In genomic region chr7:1474736-1475135, GRCh38 we compare ENCODE assay signal across 17 cellular contexts. TPM values are rescaled to one million over a fixed set of nuclear protein-coding genes. Genes with fewer than 3 reads are reported as not detected.
DNase-seq lines count a peak whose midpoint lies in the region; ATAC-seq, FAIRE-seq and TF ChIP-seq lines count a peak whose summit lies in the region.
"Had no signal": no experiment of that assay in that cellular context is flagged by ENCODE, and none has a peak within 500 bp of the region (broad histone marks: within the 10 kb centered on the region; RNA-seq: fewer than 3 reads in every experiment).

No MANE protein-coding gene starts in this region.

- H3K36me3 Mint-ChIP-seq in immature natural killer cell, result peaks cover 0 to 7% (median 3%) of the 10 kb centered on the region in 3 donors

- H3K27me3 ChIP-seq in bronchial epithelial cell (ENCODE audit: control insufficient read depth, insufficient read depth, low read length), result no peaks in the 10 kb centered on the region
- H3K27me3 ChIP-seq: hepatocyte, sigmoid colon had no signal

- DNase-seq in DMS53 (lab: John Stamatoyannopoulos, UW) (peak; percentile 40), DMS53 treated with DMSO at 0.1 percent for 48 hours (lab: John Stamatoyannopoulos, UW; ENCODE audit: unreplicated experiment) (no peak), bronchial epithelial cell (ENCODE audit: low read depth) (peak; percentile 52), fibroblast of the aortic adventitia (ENCODE audit: low read depth) (peak; percentile 44), urothelium cell line (ENCODE audit: low spot score) (no peak), NCI-H226 (no peak), immature natural killer cell (no peak)

- TF ChIP-seq CTCF in bronchial epithelial cell (IDR thresholded peaks at IDR 0.05; ENCODE audit: insufficient read depth, low read length, severe bottlenecking), result no peak
- TF ChIP-seq CTCF in fibroblast of the aortic adventitia (IDR thresholded peaks at IDR 0.05; ENCODE audit: insufficient read depth, low read length), result no peak

- no peaks in the 10 kb centered on the region for H3K9me3 Mint-ChIP-seq in immature natural killer cell
- H3K9me3 Mint-ChIP-seq: activated CD4-positive, alpha-beta T cell treated with anti-CD3 and anti-CD28 coated beads, Interleukin-2, amount 10 ng/mL, durations not matched to agents 7 days and 5 days; activated naive CD8-positive, alpha-beta T cell treated with anti-CD3 and anti-CD28 coated beads, Interleukin-2, amount 50 U/mL, for 24 hours; activated T-cell treated with anti-CD3 and anti-CD28 coated beads, Interleukin-2, amount 50 U/mL, for 4 hours; CD8-positive, alpha-beta memory T cell; WTC11 had no signal

- H3K4me3 ChIP-seq in bronchial epithelial cell (ENCODE audit: low read depth, low read length) (no peak overlapping the region), fibroblast of the aortic adventitia (ENCODE audit: low read depth, low read length) (no peak overlapping the region)
- H3K4me3 ChIP-seq: hepatocyte, psoas muscle, sigmoid colon had no signal

- ATAC-seq in HG02884 (IDR thresholded peaks at IDR 0.05; ENCODE audit: unreplicated experiment), result no peak

- H3K27me3 Mint-ChIP-seq in immature natural killer cell (ENCODE audit: low read depth in 3 of 3), result peaks cover 0 to 2% (median 0%) of the 10 kb centered on the region in 3 donors
- H3K27me3 Mint-ChIP-seq: activated CD4-positive, alpha-beta T cell treated with anti-CD3 and anti-CD28 coated beads, Interleukin-2, amount 10 ng/mL, durations not matched to agents 7 days and 5 days; activated naive CD8-positive, alpha-beta T cell treated with anti-CD3 and anti-CD28 coated beads, Interleukin-2, amount 50 U/mL, for 24 hours; CD8-positive, alpha-beta memory T cell had no signal

- no peak overlapping the region for H3K4me3 Mint-ChIP-seq in immature natural killer cell
- H3K4me3 Mint-ChIP-seq: activated CD4-positive, alpha-beta T cell treated with anti-CD3 and anti-CD28 coated beads, Interleukin-2, amount 10 ng/mL, durations not matched to agents 7 days and 5 days; activated naive CD8-positive, alpha-beta T cell treated with anti-CD3 and anti-CD28 coated beads, Interleukin-2, amount 50 U/mL, for 24 hours; activated T-cell treated with anti-CD3 and anti-CD28 coated beads, Interleukin-2, amount 50 U/mL, for 4 hours; WTC11 had no signal

- H3K4me1 Mint-ChIP-seq in immature natural killer cell, result no peaks in the 10 kb centered on the region
- H3K4me1 Mint-ChIP-seq: WTC11 had no signal

- H3K36me3 ChIP-seq in bronchial epithelial cell (ENCODE audit: control insufficient read depth, insufficient read depth, low read length), result peaks cover 37% of the 10 kb centered on the region

- H3K27ac Mint-ChIP-seq in immature natural killer cell, result no peak overlapping the region
- H3K27ac Mint-ChIP-seq: activated naive CD8-positive, alpha-beta T cell treated with anti-CD3 and anti-CD28 coated beads, Interleukin-2, amount 50 U/mL, for 24 hours; WTC11 had no signal

- FAIRE-seq in bronchial epithelial cell (lab: Jason Lieb, UNC), result no peak
- FAIRE-seq in urothelium cell line (lab: Jason Lieb, UNC), result peak; percentile 13
- FAIRE-seq: frontal cortex had no signal

RNA-seq across cellular contexts. Expression of gene MICALL2, which starts 15.5 kb away (rescaled TPM):
- 13.7 and 14.2 TPM in 2 replicates for total RNA-seq in bronchial epithelial cell
- total RNA-seq in fibroblast of the aortic adventitia (ENCODE audit: low replicate concordance), result 21.5 and 28.9 TPM in 2 replicates
- polyA plus RNA-seq in immature natural killer cell, result under 1 TPM in 2 of 3 donors, not detected in 1; 0.10 to 0.50 TPM

RNA-seq across cellular contexts. Expression of gene INTS1, which starts 29.5 kb away (rescaled TPM):
- 18.7 and 21.6 TPM in 2 replicates for total RNA-seq in bronchial epithelial cell
- total RNA-seq in fibroblast of the aortic adventitia (ENCODE audit: low replicate concordance), result 44.2 and 53.1 TPM in 2 replicates
- polyA plus RNA-seq in immature natural killer cell, result 10 to 100 TPM in 2 of 3 donors, 1 to 10 TPM in 1; 5.2 to 33.6 (median 11.0) TPM

RNA-seq across cellular contexts. Expression of gene MAFK, which starts 55.8 kb away (rescaled TPM):
- total RNA-seq in bronchial epithelial cell (21.8 and 28.7 TPM in 2 replicates), fibroblast of the aortic adventitia (ENCODE audit: low replicate concordance) (5.3 and 12.7 TPM in 2 replicates)
- under 1 TPM; 0.06 to 0.86 (median 0.76) TPM for polyA plus RNA-seq in immature natural killer cell

Comparison
In these comparisons a context has a peak if more than half of its experiments do, and no peak if none do; other contexts are left out.
1. DNase-seq: peak in DMS53 (single experiment), bronchial epithelial cell (single experiment) and fibroblast of the aortic adventitia (single experiment); none in DMS53 treated with DMSO at 0.1 percent for 48 hours (single experiment), urothelium cell line (single experiment), NCI-H226 (single experiment) and immature natural killer cell (0 of 3).